13 cellular contexts compared by ENCODE assay signal in the genomic region with DNA sequence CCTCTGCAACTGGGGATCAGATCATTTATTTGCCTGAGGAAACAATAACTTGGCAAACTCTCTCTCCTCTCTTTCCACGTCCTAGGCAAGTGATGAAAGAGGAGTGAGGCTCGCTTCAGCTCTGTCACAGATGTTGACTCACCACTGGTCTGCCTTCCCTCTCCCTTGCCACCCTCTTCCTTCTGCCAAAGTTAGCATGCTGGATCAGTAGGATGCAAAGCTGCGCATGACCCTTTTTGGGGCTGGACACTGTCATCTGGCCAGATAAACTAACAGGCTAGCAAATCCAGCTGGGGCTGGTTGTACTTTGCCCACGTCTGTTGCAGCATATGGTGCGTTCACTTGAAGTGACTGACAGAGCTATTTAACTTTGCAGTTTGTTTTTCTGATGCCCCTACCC. TPM values are rescaled to one million over a fixed set of nuclear protein-coding genes. Genes with fewer than 3 reads are reported as not detected.
DNase-seq lines count a peak whose midpoint lies in the region; ATAC-seq and TF ChIP-seq lines count a peak whose summit lies in the region.
"Had no signal": no experiment of that assay in that cellular context is flagged by ENCODE, and none has a peak within 500 bp of the region (broad histone marks: within the 10 kb centered on the region; RNA-seq: fewer than 3 reads in every experiment).

No MANE protein-coding gene starts in this region.

- H3K27me3 ChIP-seq in vagina (no peaks in the 10 kb centered on the region), ascending aorta (no peaks in the 10 kb centered on the region)
- H3K27me3 ChIP-seq: brain microvascular endothelial cell had no signal

- H3K27ac Mint-ChIP-seq in MCF 10A (ENCODE audit: low read depth, unreplicated experiment) (peak overlapping the region; percentile 42), T-cell (no peak overlapping the region)
- H3K27ac Mint-ChIP-seq: H9; stimulated activated naive B cell treated with anti-CD40 and anti-IgM and Interleukin-4, amounts not matched to agents 10 μg/mL and 1 μg/mL and 100 μg/mL, for 72 hours had no signal

- POLR2A ChIA-PET in MCF 10A (lab: Yijun Ruan, JAX), result interaction anchor here (0.6 to 4.5 kb wide), 12 partner anchors 9 to 180 kb away, joined by 3 to 57 read pairs (median 4); a partner anchor contains a TSS
- POLR2A ChIA-PET in T-cell (lab: Charles Lee), result no interaction called here

- H3K27me3 Mint-ChIP-seq in MCF 10A (ENCODE audit: insufficient read depth, unreplicated experiment) (no peaks in the 10 kb centered on the region), T-cell (no peaks in the 10 kb centered on the region)

- H3K36me3 Mint-ChIP-seq in MCF 10A (ENCODE audit: insufficient read depth, unreplicated experiment) (no peaks in the 10 kb centered on the region), T-cell (no peaks in the 10 kb centered on the region)
- H3K36me3 Mint-ChIP-seq: stimulated activated naive B cell treated with anti-CD40 and anti-IgM and Interleukin-4, amounts not matched to agents 10 μg/mL and 1 μg/mL and 100 μg/mL, for 72 hours had no signal

- H3K36me3 ChIP-seq in vagina (no peaks in the 10 kb centered on the region), ascending aorta (no peaks in the 10 kb centered on the region)
- H3K36me3 ChIP-seq: brain microvascular endothelial cell had no signal

- H3K4me1 ChIP-seq in vagina (peaks cover 23% of the 10 kb centered on the region), ascending aorta (peaks cover 0 to 7% of the 10 kb centered on the region in 2 donors)

- TF ChIP-seq POLR2A in vagina (IDR thresholded peaks at IDR 0.05), result no peak

- H3K4me1 Mint-ChIP-seq in MCF 10A (ENCODE audit: insufficient read depth, unreplicated experiment) (peaks cover 26% of the 10 kb centered on the region), T-cell (no peaks in the 10 kb centered on the region)
- H3K4me1 Mint-ChIP-seq: stimulated activated naive B cell treated with anti-CD40 and anti-IgM and Interleukin-4, amounts not matched to agents 10 μg/mL and 1 μg/mL and 100 μg/mL, for 72 hours had no signal

- H3K4me3 Mint-ChIP-seq in MCF 10A (ENCODE audit: unreplicated experiment) (no peak overlapping the region), T-cell (no peak overlapping the region)
- H3K4me3 Mint-ChIP-seq: H9; stimulated activated naive B cell treated with anti-CD40 and anti-IgM and Interleukin-4, amounts not matched to agents 10 μg/mL and 1 μg/mL and 100 μg/mL, for 72 hours had no signal

- TF ChIP-seq CTCF in MCF 10A (IDR thresholded peaks at IDR 0.05; ENCODE audit: unreplicated experiment) (no peak), vagina (IDR thresholded peaks at IDR 0.05) (no peak), ascending aorta (IDR thresholded peaks at IDR 0.05) (no peak)

- CTCF ChIA-PET in MCF 10A (lab: Yijun Ruan, JAX), result interaction anchor here (1.1 to 1.7 kb wide), 2 partner anchors 38 to 142 kb away, joined by 4 to 5 read pairs; no protein-coding TSS in a partner anchor
- CTCF ChIA-PET in T-cell (lab: Charles Lee), result interaction anchor here in 1 of 2 donors (1.7 kb wide), 1 partner anchor 75 kb away, joined by 5 read pairs; no protein-coding TSS in a partner anchor

- H3K4me3 ChIP-seq in vagina (no peak overlapping the region), ascending aorta (no peak overlapping the region)

- DNase-seq in SIG-M5 treated with dmso at 0.1 percent for 504 hours (lab: John Stamatoyannopoulos, UW; ENCODE audit: unreplicated experiment) (peak; percentile 2), SIG-M5 (lab: John Stamatoyannopoulos, UW) (no peak), MCF 10A (ENCODE audit: unreplicated experiment) (peak; percentile 87), iris pigment epithelial cell (ENCODE audit: low read depth) (peak; percentile 8), vagina (ENCODE audit: extremely low spot score in 2 of 2) (no peak), SKM-1 treated with dmso at 0.1 percent for 144 hours (lab: John Stamatoyannopoulos, UW; ENCODE audit: unreplicated experiment) (no peak), ascending aorta (ENCODE audit: low spot score in 2 of 2) (no peak), T-cell (no peak)
- DNase-seq: brain microvascular endothelial cell; H9; midbrain; stimulated activated CD4-positive, alpha-beta T cell treated with anti-CD3 and anti-CD28 coated beads, Interleukin-15, amount 100 ng/mL, for 24 hours; stimulated activated naive B cell treated with anti-CD40 and anti-IgM and Interleukin-4, amounts not matched to agents 10 μg/mL and 1 μg/mL and 100 μg/mL, for 72 hours had no signal

- intact Hi-C loops in MCF 10A (cut with micrococcal nuclease) (loop anchor here (1.0 kb wide), 1 partner anchor 36 kb away; a partner anchor contains a TSS), vagina (cut with DNase I) (no loop called here), ascending aorta (cut with DNase I) (no loop called here)

- no TSS peak for BruUV-seq in MCF 10A (replicated peaks; lab: Mats Ljungman, UMichigan)

- no peak for ATAC-seq in T-cell (replicated peaks in 1 of 4)
- ATAC-seq: stimulated activated naive B cell treated with anti-CD40 and anti-IgM and Interleukin-4, amounts not matched to agents 10 μg/mL and 1 μg/mL and 100 μg/mL, for 72 hours had no signal

- H3K9me3 Mint-ChIP-seq in MCF 10A (ENCODE audit: unreplicated experiment) (no peaks in the 10 kb centered on the region), T-cell (no peaks in the 10 kb centered on the region)
- H3K9me3 Mint-ChIP-seq: H9; stimulated activated naive B cell treated with anti-CD40 and anti-IgM and Interleukin-4, amounts not matched to agents 10 μg/mL and 1 μg/mL and 100 μg/mL, for 72 hours had no signal

- H3K27ac ChIP-seq in vagina (peak overlapping the region; percentile 54), ascending aorta (no peak overlapping the region)
- H3K27ac ChIP-seq: brain microvascular endothelial cell had no signal

- H3K9me3 ChIP-seq in vagina, result no peaks in the 10 kb centered on the region
- no peaks in the 10 kb centered on the region for H3K9me3 ChIP-seq in ascending aorta

RNA-seq across cellular contexts. Expression of a gene that starts 36.2 kb away (rescaled TPM):
- total RNA-seq in MCF 10A (2022) (75.6 and 77.6 TPM in 2 replicates), vagina (98.0 TPM), ascending aorta (160 TPM), T-cell (100 to 1,000 TPM; 225 to 325 (median 237) TPM)

Comparison
In these comparisons a context has a peak if more than half of its experiments do, and no peak if none do; other contexts are left out.
1. DNase-seq: peak in SIG-M5 treated with dmso at 0.1 percent for 504 hours (single experiment), MCF 10A (single experiment) and iris pigment epithelial cell (single experiment); none in SIG-M5 (single experiment), vagina (0 of 2), SKM-1 treated with dmso at 0.1 percent for 144 hours (single experiment), ascending aorta (0 of 2) and T-cell (0 of 34).